Comparison of ENCODE assay signal across 28 cellular contexts in genomic region chr11:42301777-42302176, GRCh38.
"Had no signal": no experiment of that assay in that cellular context is flagged by ENCODE, and none has a peak within 500 bp of the region (broad histone marks: within the 10 kb centered on the region; RNA-seq: fewer than 3 reads in every experiment).

No MANE protein-coding gene starts in this region.

- ATAC-seq: stimulated activated effector memory CD8-positive, alpha-beta T cell treated with anti-CD3 and anti-CD28 coated beads, Interleukin-12 subunit alpha, Interleukin-12 subunit beta, amount 100 ng/mL, for 72 hours; stimulated activated naive B cell treated with anti-CD40 and anti-IgM and Interleukin-4, amounts not matched to agents 10 μg/mL and 1 μg/mL and 100 μg/mL, for 72 hours; stimulated activated naive CD8-positive, alpha-beta T cell treated with anti-CD3 and anti-CD28 coated beads, Interleukin-15, amount 100 ng/mL, for 72 hours; stimulated activated naive CD8-positive, alpha-beta T cell treated with anti-CD3 and anti-CD28 coated beads, Interleukin-15, Interleukin-2, amounts not matched to agents 100 U/mL and 50 U/mL, for 24 hours; upper lobe of right lung had no signal

- H3K9me3 ChIP-seq: suprapubic skin, testis, thoracic aorta, thyroid gland, tibial artery, tibial nerve, transverse colon, upper lobe of left lung, upper lobe of right lung, uterus, vagina had no signal

- H3K36me3 ChIP-seq: suprapubic skin, thoracic aorta, thyroid gland, tibial artery, tibial nerve, transverse colon, upper lobe of left lung, upper lobe of right lung, uterus, vagina had no signal

- H3K4me1 Mint-ChIP-seq: stimulated activated effector memory CD8-positive, alpha-beta T cell treated with anti-CD3 and anti-CD28 coated beads, Interleukin-12 subunit alpha, Interleukin-12 subunit beta, amount 100 ng/mL, for 72 hours; stimulated activated naive B cell treated with anti-CD40 and anti-IgM and Interleukin-4, amounts not matched to agents 10 μg/mL and 1 μg/mL and 100 μg/mL, for 72 hours; stimulated activated naive CD8-positive, alpha-beta T cell treated with anti-CD3 and anti-CD28 coated beads, Interleukin-15, amount 100 ng/mL, for 72 hours had no signal

- H3K27ac Mint-ChIP-seq: stimulated activated effector memory CD8-positive, alpha-beta T cell treated with anti-CD3 and anti-CD28 coated beads, Interleukin-12 subunit alpha, Interleukin-12 subunit beta, amount 100 ng/mL, for 72 hours; stimulated activated naive B cell treated with anti-CD40 and anti-IgM and Interleukin-4, amounts not matched to agents 10 μg/mL and 1 μg/mL and 100 μg/mL, for 72 hours; stimulated activated naive CD8-positive, alpha-beta T cell treated with anti-CD3 and anti-CD28 coated beads, Interleukin-15, amount 100 ng/mL, for 72 hours; stimulated activated naive CD8-positive, alpha-beta T cell treated with anti-CD3 and anti-CD28 coated beads, Interleukin-15, Interleukin-2, amounts not matched to agents 100 ng/mL and 50 ng/mL, for 24 hours; type B pancreatic cell had no signal

- FAIRE-seq: urothelium cell line had no signal

- DNase-seq: stimulated activated CD4-positive, alpha-beta T cell treated with anti-CD3 and anti-CD28 coated beads, Interleukin-2, amount 100 ng/mL, for 24 hours; stimulated activated CD4-positive, alpha-beta T cell treated with anti-CD3 and anti-CD28 coated beads, Interleukin-2, amount 100 ng/mL, for 48 hours; stimulated activated CD4-positive, alpha-beta T cell treated with anti-CD3 and anti-CD28 coated beads, Interleukin-4, amount 100 ng/mL, for 1 hour; stimulated activated CD4-positive, alpha-beta T cell treated with anti-CD3 and anti-CD28 coated beads, Interleukin-4, amount 100 ng/mL, for 24 hours; stimulated activated CD4-positive, alpha-beta T cell treated with anti-CD3 and anti-CD28 coated beads, Interleukin-4, amount 100 ng/mL, for 4 hours; stimulated activated CD8-positive, alpha-beta memory T cell treated with anti-CD3 and anti-CD28 coated beads, Interleukin-4, amount 100 ng/mL, for 48 hours; stimulated activated naive B cell treated with anti-CD40 and anti-IgM and Interleukin-4, amounts not matched to agents 10 μg/mL and 1 μg/mL and 100 μg/mL, for 72 hours; stimulated activated naive CD4-positive, alpha-beta T cell; stimulated activated naive CD4-positive, alpha-beta T cell treated with Interleukin-2 at 50 U/mL for 16 hours; stimulated activated naive CD8-positive, alpha-beta T cell treated with anti-CD3 and anti-CD28 coated beads, Interleukin-15, amount 100 ng/mL, for 72 hours; stimulated activated naive CD8-positive, alpha-beta T cell treated with anti-CD3 and anti-CD28 coated beads, Interleukin-15, Interleukin-2, amounts not matched to agents 100 U/mL and 50 U/mL, for 24 hours; substantia nigra; testis; thyroid gland; tibial artery; transverse colon; trophoblast cell; upper lobe of left lung; upper lobe of right lung; uterus had no signal

- H3K4me1 ChIP-seq: suprapubic skin, testis, thyroid gland, tibial artery, tibial nerve, transverse colon, upper lobe of left lung, upper lobe of right lung, uterus, vagina had no signal

- H3K4me3 ChIP-seq: suprapubic skin, testis, thoracic aorta, thyroid gland, tibial artery, tibial nerve, transverse colon, upper lobe of left lung, upper lobe of right lung, uterus, vagina had no signal

- H3K4me3 Mint-ChIP-seq: stimulated activated effector memory CD8-positive, alpha-beta T cell treated with anti-CD3 and anti-CD28 coated beads, Interleukin-12 subunit alpha, Interleukin-12 subunit beta, amount 100 ng/mL, for 72 hours; stimulated activated naive B cell treated with anti-CD40 and anti-IgM and Interleukin-4, amounts not matched to agents 10 μg/mL and 1 μg/mL and 100 μg/mL, for 72 hours; stimulated activated naive CD8-positive, alpha-beta T cell treated with anti-CD3 and anti-CD28 coated beads, Interleukin-15, amount 100 ng/mL, for 72 hours; stimulated activated naive CD8-positive, alpha-beta T cell treated with anti-CD3 and anti-CD28 coated beads, Interleukin-15, Interleukin-2, amounts not matched to agents 100 ng/mL and 50 ng/mL, for 24 hours; type B pancreatic cell had no signal

- H3K27me3 ChIP-seq: suprapubic skin, testis, thyroid gland, tibial artery, tibial nerve, transverse colon, upper lobe of left lung, upper lobe of right lung, uterus, vagina had no signal

- H3K9me3 Mint-ChIP-seq: type B pancreatic cell had no signal

- H3K27ac ChIP-seq: suprapubic skin, testis, thoracic aorta, thyroid gland, tibial artery, tibial nerve, transverse colon, upper lobe of left lung, upper lobe of right lung, uterus, vagina had no signal

- H3K36me3 Mint-ChIP-seq: stimulated activated effector memory CD8-positive, alpha-beta T cell treated with anti-CD3 and anti-CD28 coated beads, Interleukin-12 subunit alpha, Interleukin-12 subunit beta, amount 100 ng/mL, for 72 hours; stimulated activated naive B cell treated with anti-CD40 and anti-IgM and Interleukin-4, amounts not matched to agents 10 μg/mL and 1 μg/mL and 100 μg/mL, for 72 hours; type B pancreatic cell had no signal

- H3K27me3 Mint-ChIP-seq: stimulated activated naive B cell treated with anti-CD40 and anti-IgM and Interleukin-4, amounts not matched to agents 10 μg/mL and 1 μg/mL and 100 μg/mL, for 72 hours; stimulated activated naive CD8-positive, alpha-beta T cell treated with anti-CD3 and anti-CD28 coated beads, Interleukin-15, amount 100 ng/mL, for 72 hours; stimulated activated naive CD8-positive, alpha-beta T cell treated with anti-CD3 and anti-CD28 coated beads, Interleukin-15, Interleukin-2, amounts not matched to agents 100 ng/mL and 50 ng/mL, for 24 hours; type B pancreatic cell had no signal
